8 cellular contexts compared by ENCODE assay signal in genomic region chr1:247390116-247390791, GRCh38. TPM values are rescaled to one million over a fixed set of nuclear protein-coding genes. Genes with fewer than 3 reads are reported as not detected.
DNase-seq lines count a peak whose midpoint lies in the region; ATAC-seq lines count a peak whose summit lies in the region.

No MANE protein-coding gene starts in this region.

- peaks cover 6 to 13% (median 6%) of the 10 kb centered on the region in 3 donors for H3K4me1 Mint-ChIP-seq in CD8-positive, alpha-beta memory T cell

- POLR2A ChIA-PET in CD8-positive, alpha-beta memory T cell (lab: Charles Lee) = interaction anchor here (0.6 to 1.3 kb wide), 4 partner anchors 26 to 1044 kb away, joined by 3 to 21 read pairs (median 4); partner anchors contain the start of gene NLRP3

- peak overlapping the region; percentile 8 to 90 (median 74) for H3K27ac Mint-ChIP-seq in CD8-positive, alpha-beta memory T cell

- peaks cover 0 to 3% of the 10 kb centered on the region in 2 donors for H3K27me3 Mint-ChIP-seq in CD8-positive, alpha-beta memory T cell

- H3K9me3 Mint-ChIP-seq in CD8-positive, alpha-beta memory T cell = no peaks in the 10 kb centered on the region

- no peaks in the 10 kb centered on the region for H3K9me3 ChIP-seq in CD8-positive, alpha-beta memory T cell (ENCODE audit: low read length)

- no peak overlapping the region for H3K4me3 ChIP-seq in CD8-positive, alpha-beta memory T cell (ENCODE audit: low read length)

- no peaks in the 10 kb centered on the region for H3K36me3 Mint-ChIP-seq in CD8-positive, alpha-beta memory T cell

- CTCF ChIA-PET in CD8-positive, alpha-beta memory T cell (lab: Charles Lee) = interaction anchor here (0.6 to 5.6 kb wide), 34 partner anchors 8 to 459 kb away, joined by 3 to 154 read pairs (median 4); partner anchors contain the start of genes AHCTF1 and NLRP3

- no peaks in the 10 kb centered on the region for H3K27me3 ChIP-seq in CD8-positive, alpha-beta memory T cell (ENCODE audit: insufficient read depth, low read length, poor library complexity, severe bottlenecking)

- H3K27ac ChIP-seq in CD8-positive, alpha-beta memory T cell (ENCODE audit: low read depth, low read length) = no peak overlapping the region

- H3K36me3 ChIP-seq in CD8-positive, alpha-beta memory T cell (ENCODE audit: insufficient read depth, low read length) = no peaks in the 10 kb centered on the region

- H3K4me3 Mint-ChIP-seq in CD8-positive, alpha-beta memory T cell = peak overlapping the region; percentile 21 to 93 (median 82)

- ATAC-seq in GM19468 (IDR thresholded peaks at IDR 0.05; ENCODE audit: extremely low read depth, unreplicated experiment) (peak; percentile 100), HG03571 (IDR thresholded peaks at IDR 0.05; ENCODE audit: unreplicated experiment) (peak; percentile 100)

- peak; percentile 68 to 85 (median 76) for DNase-seq in CD8-positive, alpha-beta memory T cell
- peak; percentile 91 for DNase-seq in NCI-H82 (lab: John Stamatoyannopoulos, UW)
- DNase-seq in activated CD4-positive, alpha-beta T cell treated with anti-CD3 and anti-CD28 coated beads, Interleukin-2, amount 50 U/mL, for 24 hours (ENCODE audit: low read depth in 1 of 2, low spot score in 1 of 2) = peak; percentile 64 to 81
- DNase-seq in ecto neural progenitor cell (ENCODE audit: low spot score) = peak; percentile 84
- DNase-seq in medulla oblongata (ENCODE audit: extremely low spot score) = peak; percentile 95
- DNase-seq in stimulated activated CD8-positive, alpha-beta memory T cell treated with anti-CD3 and anti-CD28 coated beads, Interleukin-12 subunit alpha, Interleukin-12 subunit beta, amount 100 ng/mL, for 4 hours (ENCODE audit: low read depth) = peak; percentile 62

- H3K4me1 ChIP-seq in CD8-positive, alpha-beta memory T cell (ENCODE audit: insufficient read depth, low read length) = peaks cover 10% of the 10 kb centered on the region

RNA-seq across cellular contexts. Expression of gene NLRP3, which starts 25.7 kb away (rescaled TPM):
- 1 to 10 TPM; 1.8 to 2.6 TPM for total RNA-seq in CD8-positive, alpha-beta memory T cell
- polyA plus RNA-seq in CD8-positive, alpha-beta memory T cell = 3.0 TPM

RNA-seq across cellular contexts. Expression of gene ZNF496, which starts 58.6 kb away (rescaled TPM):
- 10 to 100 TPM; 21.4 to 21.7 TPM for total RNA-seq in CD8-positive, alpha-beta memory T cell
- polyA plus RNA-seq in CD8-positive, alpha-beta memory T cell = 9.6 TPM
